In the genomic region with DNA sequence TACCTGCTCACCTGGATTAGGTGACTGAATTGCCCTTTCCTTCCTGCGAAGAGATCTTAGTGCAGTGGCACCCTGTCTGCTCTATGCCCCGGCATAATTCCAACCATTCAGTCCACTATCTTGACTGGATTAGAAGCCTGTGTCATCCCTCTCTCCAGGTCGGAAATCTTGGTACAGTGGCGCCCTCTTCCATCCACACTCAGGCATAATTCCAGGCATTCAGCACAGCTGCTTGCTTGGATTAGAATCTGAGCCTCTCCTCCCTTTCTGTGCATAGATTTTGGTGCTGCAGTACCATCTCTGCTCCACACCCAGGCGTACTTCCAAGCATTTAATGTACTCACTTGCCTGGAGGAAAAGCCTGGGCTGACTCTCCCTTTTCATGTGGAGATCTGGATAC, we compare ENCODE assay signal across 10 cellular contexts.
DNase-seq lines count a peak whose midpoint lies in the region; ATAC-seq and TF ChIP-seq lines count a peak whose summit lies in the region.
"Had no signal": no experiment of that assay in that cellular context is flagged by ENCODE, and none has a peak within 500 bp of the region (broad histone marks: within the 10 kb centered on the region; RNA-seq: fewer than 3 reads in every experiment).

No MANE protein-coding gene starts in this region.

- no peak overlapping the region for H3K4me3 Mint-ChIP-seq in activated CD8-positive, alpha-beta T cell treated with anti-CD3 and anti-CD28 coated beads, Interleukin-2, amount 10 ng/mL, durations not matched to agents 7 days and 5 days
- H3K4me3 Mint-ChIP-seq: type B pancreatic cell had no signal

- DNase-seq in HAP-1 (ENCODE audit: low spot score in 2 of 2) (peak; percentile 9 to 61), iPS DF 19.7 (ENCODE audit: low read depth, low spot score) (peak; percentile 40)
- DNase-seq in activated CD8-positive, alpha-beta T cell treated with anti-CD3 and anti-CD28 coated beads, Interleukin-2, amount 10 ng/mL, durations not matched to agents 7 days and 5 days = no peak
- DNase-seq in activated CD4-positive, alpha-beta T cell treated with anti-CD3 and anti-CD28 coated beads for 48 hours = no peak
- DNase-seq: C1 segment of cervical spinal cord had no signal

- POLR2A ChIA-PET in activated CD8-positive, alpha-beta T cell treated with anti-CD3 and anti-CD28 coated beads, Interleukin-2, amount 10 ng/mL, durations not matched to agents 7 days and 5 days (lab: Charles Lee) = no interaction called here

- 0 out of 2 replicates have a peak overlapping the region, but pooled peaks have one; percentile 4 for H2AFZ ChIP-seq in OCI-LY3 (ENCODE audit: low read depth, low read length)

- in situ Hi-C loops in HAP-1 (cut with MboI; ENCODE audit: low sequenced_read_pairs) = no loop called here

- H3K36me3 Mint-ChIP-seq in activated CD8-positive, alpha-beta T cell treated with anti-CD3 and anti-CD28 coated beads, Interleukin-2, amount 10 ng/mL, durations not matched to agents 7 days and 5 days (ENCODE audit: low read depth) = no peaks in the 10 kb centered on the region

- no peak overlapping the region for H3K27ac Mint-ChIP-seq in activated CD8-positive, alpha-beta T cell treated with anti-CD3 and anti-CD28 coated beads, Interleukin-2, amount 10 ng/mL, durations not matched to agents 7 days and 5 days
- H3K27ac Mint-ChIP-seq: type B pancreatic cell had no signal

- no peaks in the 10 kb centered on the region for H3K79me2 ChIP-seq in OCI-LY3 (ENCODE audit: low read length)

- H3K36me3 ChIP-seq in HAP-1 (replicated peaks) (no peaks in the 10 kb centered on the region), OCI-LY3 (replicated peaks; ENCODE audit: low read depth, low read length) (no peaks in the 10 kb centered on the region)

- no peaks in the 10 kb centered on the region for H4K20me1 ChIP-seq in OCI-LY3 (ENCODE audit: insufficient read depth, low read length)

- H3K27ac ChIP-seq in C4-2B (0 out of 2 replicates have a peak overlapping the region, but pooled peaks have one; percentile 9), OCI-LY3 (ENCODE audit: low read length) (no peak overlapping the region)

- H3K9me3 Mint-ChIP-seq in activated CD8-positive, alpha-beta T cell treated with anti-CD3 and anti-CD28 coated beads, Interleukin-2, amount 10 ng/mL, durations not matched to agents 7 days and 5 days (ENCODE audit: insufficient read depth) = no peaks in the 10 kb centered on the region

- no peaks in the 10 kb centered on the region for H3K27me3 Mint-ChIP-seq in activated CD8-positive, alpha-beta T cell treated with anti-CD3 and anti-CD28 coated beads, Interleukin-2, amount 10 ng/mL, durations not matched to agents 7 days and 5 days (ENCODE audit: low read depth)
- H3K27me3 Mint-ChIP-seq: type B pancreatic cell had no signal

- no peaks in the 10 kb centered on the region for H3K27me3 ChIP-seq in HAP-1 (ENCODE audit: low read depth)
- H3K27me3 ChIP-seq in OCI-LY3 (ENCODE audit: low read depth, low read length) = no peaks in the 10 kb centered on the region

- no peaks in the 10 kb centered on the region for H3K4me1 Mint-ChIP-seq in activated CD8-positive, alpha-beta T cell treated with anti-CD3 and anti-CD28 coated beads, Interleukin-2, amount 10 ng/mL, durations not matched to agents 7 days and 5 days (ENCODE audit: low read depth)

- H3K9ac ChIP-seq in OCI-LY3 (ENCODE audit: low read length) = no peak overlapping the region

- H3K4me2 ChIP-seq in OCI-LY3 (ENCODE audit: low read length) = peak overlapping the region; percentile 12; the same call in 1 of the 2 replicates

- no peak for TF ChIP-seq CTCF in C4-2B (conservative IDR thresholded peaks at IDR 0.05)
- peak; percentile 54 for TF ChIP-seq CTCF in OCI-LY3 (IDR thresholded peaks at IDR 0.05; ENCODE audit: low read depth, low read length)

- no peak overlapping the region for H3K4me3 ChIP-seq in HAP-1
- H3K4me3 ChIP-seq in OCI-LY3 (ENCODE audit: low read length) = no peak overlapping the region

- H3K4me1 ChIP-seq in HAP-1 (no peaks in the 10 kb centered on the region), OCI-LY3 (ENCODE audit: low read length) (no peaks in the 10 kb centered on the region)

- H3K9me3 ChIP-seq in HAP-1 (peaks cover 3% of the 10 kb centered on the region; the same call in 1 of the 2 replicates), OCI-LY3 (ENCODE audit: insufficient read depth, low read length) (no peaks in the 10 kb centered on the region)

- CTCF ChIA-PET in activated CD8-positive, alpha-beta T cell treated with anti-CD3 and anti-CD28 coated beads, Interleukin-2, amount 10 ng/mL, durations not matched to agents 7 days and 5 days (lab: Charles Lee) = no interaction called here

- ATAC-seq in activated CD8-positive, alpha-beta T cell treated with anti-CD3 and anti-CD28 coated beads, Interleukin-2, amount 10 ng/mL, durations not matched to agents 7 days and 5 days = no peak
- ATAC-seq in HG03442 (IDR thresholded peaks at IDR 0.05; ENCODE audit: unreplicated experiment) = no peak
- ATAC-seq in HG02973 (IDR thresholded peaks at IDR 0.05; ENCODE audit: unreplicated experiment) = no peak

Comparison
In these comparisons a context has a peak if more than half of its experiments do, and no peak if none do; other contexts are left out.
1. DNase-seq: peak in HAP-1 (2 of 2) and iPS DF 19.7 (single experiment); none in activated CD8-positive, alpha-beta T cell treated with anti-CD3 and anti-CD28 coated beads, Interleukin-2, amount 10 ng/mL, durations not matched to agents 7 days and 5 days (single experiment) and activated CD4-positive, alpha-beta T cell treated with anti-CD3 and anti-CD28 coated beads for 48 hours (single experiment).